ENCODE assay signal across 14 cellular contexts in the genomic region with DNA sequence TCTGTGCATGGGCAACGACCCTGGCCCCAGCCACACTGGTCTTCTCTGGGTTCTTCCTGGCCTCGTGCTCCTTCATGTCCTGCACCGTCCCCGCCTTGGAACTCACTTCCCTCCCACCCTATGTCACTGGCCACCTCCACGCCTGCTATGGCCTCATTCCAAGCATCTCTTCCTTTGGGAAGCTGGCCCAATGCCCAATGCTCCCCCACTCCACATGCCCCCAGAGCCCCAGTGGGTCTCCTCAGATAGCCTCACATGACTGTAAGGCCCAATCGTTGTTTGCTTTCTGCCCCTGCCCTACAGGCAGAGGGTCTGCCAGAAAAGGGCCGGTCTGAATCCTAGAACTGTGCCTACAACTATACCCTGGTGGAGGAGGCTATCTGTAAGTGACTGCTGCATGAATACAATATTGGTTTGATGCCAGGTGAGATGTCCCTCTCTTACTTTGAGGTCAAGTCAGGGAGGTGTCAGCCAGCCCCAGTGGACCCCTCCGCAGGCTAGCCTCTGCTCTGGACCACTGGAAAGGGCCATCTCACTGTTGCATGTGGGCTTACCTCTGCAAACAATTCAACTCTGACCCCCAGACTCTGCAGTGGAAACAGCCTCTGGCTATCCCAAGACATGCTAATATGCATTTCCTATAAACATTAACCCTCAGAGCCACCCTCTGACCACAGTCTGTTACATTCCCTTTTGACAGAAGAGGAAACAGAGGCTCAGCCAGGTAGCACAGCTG. TPM values are rescaled to one million over a fixed set of nuclear protein-coding genes. Genes with fewer than 3 reads are reported as not detected.
DNase-seq lines count a peak whose midpoint lies in the region; ATAC-seq and TF ChIP-seq lines count a peak whose summit lies in the region.
"Had no signal": no experiment of that assay in that cellular context is flagged by ENCODE, and none has a peak within 500 bp of the region (broad histone marks: within the 10 kb centered on the region; RNA-seq: fewer than 3 reads in every experiment).

No MANE protein-coding gene starts in this region.

- peaks cover 15% of the 10 kb centered on the region for H3K4me1 ChIP-seq in CD8-positive, alpha-beta memory T cell (ENCODE audit: insufficient read depth, low read length)
- H3K4me1 ChIP-seq in sigmoid colon, result peaks cover 0 to 37% (median 21%) of the 10 kb centered on the region in 4 donors
- H3K4me1 ChIP-seq: psoas muscle had no signal

- no peak for TF ChIP-seq EP300 in sigmoid colon (IDR thresholded peaks at IDR 0.05)

- ATAC-seq in SK-N-SH treated with all-trans-retinoic acid at 6 μM for 48 hours, result no peak
- ATAC-seq: CD8-positive, alpha-beta T cell; gastroesophageal sphincter; psoas muscle had no signal

- peaks cover 0 to 2% (median 0%) of the 10 kb centered on the region in 3 donors for H3K36me3 Mint-ChIP-seq in CD8-positive, alpha-beta memory T cell
- H3K36me3 Mint-ChIP-seq: CD8-positive, alpha-beta T cell; IgD-negative memory B cell had no signal

- peak overlapping the region in 6 of 8 donors; percentile 3 to 70 (median 48) for H3K27ac Mint-ChIP-seq in CD8-positive, alpha-beta memory T cell
- H3K27ac Mint-ChIP-seq: CD8-positive, alpha-beta T cell had no signal

- peak in 1 of 5 donors; percentile 43 for DNase-seq in CD8-positive, alpha-beta memory T cell
- peak; percentile 3 for DNase-seq in WERI-Rb-1
- DNase-seq in islet precursor cell, result peak; percentile 35
- peak; percentile 57 for DNase-seq in sigmoid colon
- no peak for DNase-seq in DMS 273 (lab: John Stamatoyannopoulos, UW; ENCODE audit: unreplicated experiment)
- DNase-seq in NCI-H1105 treated with DMSO at 0.1 percent for 48 hours (lab: John Stamatoyannopoulos, UW), result no peak
- DNase-seq: CD8-positive, alpha-beta T cell; GOT3; NCI-H1105 had no signal

- peaks cover 12 to 26% (median 15%) of the 10 kb centered on the region in 3 donors for H3K4me1 Mint-ChIP-seq in CD8-positive, alpha-beta memory T cell

- H3K27ac ChIP-seq in CD8-positive, alpha-beta memory T cell (ENCODE audit: low read depth, low read length), result no peak overlapping the region
- H3K27ac ChIP-seq in WERI-Rb-1, result no peak overlapping the region
- H3K27ac ChIP-seq in sigmoid colon, result no peak overlapping the region
- H3K27ac ChIP-seq: gastroesophageal sphincter, psoas muscle, SK-N-MC had no signal

- peaks cover 2 to 12% of the 10 kb centered on the region in 2 donors for H3K27me3 Mint-ChIP-seq in CD8-positive, alpha-beta memory T cell

- peaks cover 21% of the 10 kb centered on the region for H3K27me3 ChIP-seq in CD8-positive, alpha-beta memory T cell (ENCODE audit: insufficient read depth, low read length, poor library complexity, severe bottlenecking)
- H3K27me3 ChIP-seq in WERI-Rb-1 (ENCODE audit: insufficient read depth, low read depth, severe bottlenecking), result no peaks in the 10 kb centered on the region
- no peaks in the 10 kb centered on the region for H3K27me3 ChIP-seq in sigmoid colon
- H3K27me3 ChIP-seq: gastroesophageal sphincter had no signal

- H3K36me3 ChIP-seq in CD8-positive, alpha-beta memory T cell (ENCODE audit: insufficient read depth, low read length), result no peaks in the 10 kb centered on the region
- H3K36me3 ChIP-seq in WERI-Rb-1 (peaks cover 13% of the 10 kb centered on the region), sigmoid colon (no peaks in the 10 kb centered on the region)
- H3K36me3 ChIP-seq: gastroesophageal sphincter had no signal

- TF ChIP-seq CTCF in WERI-Rb-1 (IDR thresholded peaks at IDR 0.05; ENCODE audit: low read depth, low read length) (no peak), sigmoid colon (IDR thresholded peaks at IDR 0.05) (no peak)

- H3K9me3 ChIP-seq in CD8-positive, alpha-beta memory T cell (ENCODE audit: low read length), result no peaks in the 10 kb centered on the region
- H3K9me3 ChIP-seq in WERI-Rb-1 (ENCODE audit: severe bottlenecking), result no peaks in the 10 kb centered on the region
- no peaks in the 10 kb centered on the region for H3K9me3 ChIP-seq in sigmoid colon
- H3K9me3 ChIP-seq: gastroesophageal sphincter, psoas muscle had no signal

- H3K4me3 Mint-ChIP-seq in CD8-positive, alpha-beta memory T cell, result peak overlapping the region in 2 of 7 donors; percentile 2 to 83

- H3K4me3 ChIP-seq in CD8-positive, alpha-beta memory T cell (ENCODE audit: low read length), result no peak overlapping the region
- H3K4me3 ChIP-seq in WERI-Rb-1 (ENCODE audit: low read depth, low read length) (no peak overlapping the region), sigmoid colon (no peak overlapping the region)
- H3K4me3 ChIP-seq: gastroesophageal sphincter, psoas muscle, SK-N-MC had no signal

- CTCF ChIA-PET in CD8-positive, alpha-beta memory T cell (lab: Charles Lee), result no interaction called here

- TF ChIP-seq POLR2A in sigmoid colon (IDR thresholded peaks at IDR 0.05), result no peak

- no peaks in the 10 kb centered on the region for H3K9me3 Mint-ChIP-seq in CD8-positive, alpha-beta memory T cell
- H3K9me3 Mint-ChIP-seq: CD8-positive, alpha-beta T cell; IgD-negative memory B cell had no signal

- POLR2A ChIA-PET in CD8-positive, alpha-beta memory T cell (lab: Charles Lee), result no interaction called here

- intact Hi-C loops in sigmoid colon (cut with DNase I), result no loop called here

- 55 to 76% methylated on average over 8 of the region's 8 CpGs for WGBS in sigmoid colon, 2 donors

TF ChIP-seq in SK-N-SH treated with all-trans-retinoic acid at 6 μM for 48 hours, 23 proteins besides CTCF, POLR2A, EP300 and RAD21 (continues in another document):
- TF ChIP-seq ZFP3 (CRISPR knock-in tag; IDR thresholded peaks at IDR 0.05) (no peak), POU6F1 (CRISPR knock-in tag; IDR thresholded peaks at IDR 0.05; ENCODE audit: borderline replicate concordance, low read depth) (no peak), BACH2 (CRISPR knock-in tag; IDR thresholded peaks at IDR 0.05; ENCODE audit: borderline replicate concordance) (no peak), GLIS3 (CRISPR knock-in tag; IDR thresholded peaks at IDR 0.05) (no peak), ZFP30 (CRISPR knock-in tag; IDR thresholded peaks at IDR 0.05) (no peak), OSR1 (CRISPR knock-in tag; IDR thresholded peaks at IDR 0.05) (no peak), ZNF70 (CRISPR knock-in tag; IDR thresholded peaks at IDR 0.05) (no peak), TOX (CRISPR knock-in tag; IDR thresholded peaks at IDR 0.05; ENCODE audit: borderline replicate concordance) (no peak), RARB (CRISPR knock-in tag; IDR thresholded peaks at IDR 0.05) (no peak), ZNF8 (CRISPR knock-in tag; IDR thresholded peaks at IDR 0.05) (no peak), PPARA (CRISPR knock-in tag; IDR thresholded peaks at IDR 0.05; ENCODE audit: borderline replicate concordance) (no peak)
- TF ChIP-seq, protein P1, sequence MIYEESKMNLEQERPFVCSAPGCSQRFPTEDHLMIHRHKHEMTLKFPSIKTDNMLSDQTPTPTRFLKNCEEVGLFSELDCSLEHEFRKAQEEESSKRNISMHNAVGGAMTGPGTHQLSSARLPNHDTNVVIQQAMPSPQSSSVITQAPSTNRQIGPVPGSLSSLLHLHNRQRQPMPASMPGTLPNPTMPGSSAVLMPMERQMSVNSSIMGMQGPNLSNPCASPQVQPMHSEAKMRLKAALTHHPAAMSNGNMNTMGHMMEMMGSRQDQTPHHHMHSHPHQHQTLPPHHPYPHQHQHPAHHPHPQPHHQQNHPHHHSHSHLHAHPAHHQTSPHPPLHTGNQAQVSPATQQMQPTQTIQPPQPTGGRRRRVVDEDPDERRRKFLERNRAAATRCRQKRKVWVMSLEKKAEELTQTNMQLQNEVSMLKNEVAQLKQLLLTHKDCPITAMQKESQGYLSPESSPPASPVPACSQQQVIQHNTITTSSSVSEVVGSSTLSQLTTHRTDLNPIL (CRISPR knock-in tag; IDR thresholded peaks at IDR 0.05; ENCODE audit: low read depth), result no peak
- TF ChIP-seq, protein P2, sequence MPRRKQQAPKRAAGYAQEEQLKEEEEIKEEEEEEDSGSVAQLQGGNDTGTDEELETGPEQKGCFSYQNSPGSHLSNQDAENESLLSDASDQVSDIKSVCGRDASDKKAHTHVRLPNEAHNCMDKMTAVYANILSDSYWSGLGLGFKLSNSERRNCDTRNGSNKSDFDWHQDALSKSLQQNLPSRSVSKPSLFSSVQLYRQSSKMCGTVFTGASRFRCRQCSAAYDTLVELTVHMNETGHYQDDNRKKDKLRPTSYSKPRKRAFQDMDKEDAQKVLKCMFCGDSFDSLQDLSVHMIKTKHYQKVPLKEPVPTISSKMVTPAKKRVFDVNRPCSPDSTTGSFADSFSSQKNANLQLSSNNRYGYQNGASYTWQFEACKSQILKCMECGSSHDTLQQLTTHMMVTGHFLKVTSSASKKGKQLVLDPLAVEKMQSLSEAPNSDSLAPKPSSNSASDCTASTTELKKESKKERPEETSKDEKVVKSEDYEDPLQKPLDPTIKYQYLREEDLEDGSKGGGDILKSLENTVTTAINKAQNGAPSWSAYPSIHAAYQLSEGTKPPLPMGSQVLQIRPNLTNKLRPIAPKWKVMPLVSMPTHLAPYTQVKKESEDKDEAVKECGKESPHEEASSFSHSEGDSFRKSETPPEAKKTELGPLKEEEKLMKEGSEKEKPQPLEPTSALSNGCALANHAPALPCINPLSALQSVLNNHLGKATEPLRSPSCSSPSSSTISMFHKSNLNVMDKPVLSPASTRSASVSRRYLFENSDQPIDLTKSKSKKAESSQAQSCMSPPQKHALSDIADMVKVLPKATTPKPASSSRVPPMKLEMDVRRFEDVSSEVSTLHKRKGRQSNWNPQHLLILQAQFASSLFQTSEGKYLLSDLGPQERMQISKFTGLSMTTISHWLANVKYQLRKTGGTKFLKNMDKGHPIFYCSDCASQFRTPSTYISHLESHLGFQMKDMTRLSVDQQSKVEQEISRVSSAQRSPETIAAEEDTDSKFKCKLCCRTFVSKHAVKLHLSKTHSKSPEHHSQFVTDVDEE (CRISPR knock-in tag; IDR thresholded peaks at IDR 0.05), result no peak

RNA-seq across cellular contexts. Expression of gene GNAZ, which starts 2.1 kb away (rescaled TPM):
- 1 to 10 TPM; 2.0 to 2.6 TPM for total RNA-seq in CD8-positive, alpha-beta memory T cell
- polyA plus RNA-seq in CD8-positive, alpha-beta memory T cell, result 0.53 TPM
- 10 to 100 TPM; 22.8 to 27.6 (median 24.9) TPM for total RNA-seq in sigmoid colon
- 1 to 10 TPM in 1 of 3 donors, under 1 TPM in 2; under 0.01 to 2.6 (median 0.46) TPM for polyA plus RNA-seq in sigmoid colon
- total RNA-seq: CD8-positive, alpha-beta T cell had no signal

Comparison
In these comparisons a context has a peak if more than half of its experiments do, and no peak if none do; other contexts are left out.
1. DNase-seq: peak in WERI-Rb-1 (single experiment), islet precursor cell (single experiment) and sigmoid colon (single experiment); none in DMS 273 (single experiment) and NCI-H1105 treated with DMSO at 0.1 percent for 48 hours (single experiment).
2. RNA of gene GNAZ, which starts 2.1 kb away (total RNA-seq): 22.8 to 27.6 TPM in sigmoid colon; 2.0 to 2.6 TPM in CD8-positive, alpha-beta memory T cell; every median in the first group is over 4 times any median in the second.